8 cellular contexts compared by ENCODE assay signal in genomic region chr4:129641179-129641578, GRCh38.
DNase-seq lines count a peak whose midpoint lies in the region; ATAC-seq and TF ChIP-seq lines count a peak whose summit lies in the region.

No MANE protein-coding gene starts in this region.

- peak overlapping the region; percentile 55; the same call in 1 of the 2 replicates for H3K27ac ChIP-seq in DND-41 (ENCODE audit: low read length)
- no peak overlapping the region for H3K27ac ChIP-seq in SJCRH30

- in situ Hi-C loops in astrocyte of the spinal cord (cut with HindIII; ENCODE audit: low sequenced_read_pairs), result no loop called here

- H3K9ac ChIP-seq in DND-41 (ENCODE audit: low read depth, low read length), result no peak overlapping the region

- H3K4me3 ChIP-seq in DND-41 (ENCODE audit: low read depth in 1 of 2, low read length in 2 of 2), result no peak overlapping the region
- no peak overlapping the region for H3K4me3 ChIP-seq in SJCRH30
- H3K4me3 ChIP-seq in astrocyte of the spinal cord (ENCODE audit: low read depth, low read length), result no peak overlapping the region

- TF ChIP-seq CTCF in DND-41 (IDR thresholded peaks at IDR 0.05; ENCODE audit: borderline replicate concordance, extremely low read depth, low read length, poor library complexity, severe bottlenecking) (peak; percentile 71), astrocyte of the spinal cord (IDR thresholded peaks at IDR 0.05; ENCODE audit: low read depth, low read length) (peak; percentile 82)

- H3K9me3 ChIP-seq in DND-41 (ENCODE audit: insufficient read depth, low read length, severe bottlenecking), result peaks cover 34% of the 10 kb centered on the region
- no peaks in the 10 kb centered on the region for H3K9me3 ChIP-seq in SJCRH30 (replicated peaks)

- H3K4me1 ChIP-seq in DND-41 (ENCODE audit: insufficient read depth, low read length) (no peaks in the 10 kb centered on the region), SJCRH30 (no peaks in the 10 kb centered on the region)

- ATAC-seq in DND-41 (ENCODE audit: insufficient read depth, low read depth), result peak; percentile 37; the same call in 2 of the 3 replicates
- peak; percentile 66 for ATAC-seq in GM19468 (IDR thresholded peaks at IDR 0.05; ENCODE audit: extremely low read depth, unreplicated experiment)
- ATAC-seq in HG03196 (IDR thresholded peaks at IDR 0.05; ENCODE audit: unreplicated experiment), result no peak

- 0 out of 2 replicates have a peak overlapping the region, but pooled peaks have one; percentile 27 for H2AFZ ChIP-seq in DND-41 (ENCODE audit: low read depth, low read length)

- H3K36me3 ChIP-seq in DND-41 (ENCODE audit: insufficient read depth, low read length) (no peaks in the 10 kb centered on the region), SJCRH30 (no peaks in the 10 kb centered on the region)

- no peak overlapping the region for H3K4me2 ChIP-seq in DND-41 (ENCODE audit: insufficient read depth, low read length)

- no peaks in the 10 kb centered on the region for H4K20me1 ChIP-seq in DND-41 (ENCODE audit: insufficient read depth, low read length)

- no peaks in the 10 kb centered on the region for H3K79me2 ChIP-seq in DND-41 (ENCODE audit: insufficient read depth, low read length)

- no peaks in the 10 kb centered on the region for H3K27me3 ChIP-seq in DND-41 (ENCODE audit: insufficient read depth, low read length, poor library complexity)
- H3K27me3 ChIP-seq in SJCRH30, result no peaks in the 10 kb centered on the region

- DNase-seq in DND-41 (peak; percentile 57), HK-2 (ENCODE audit: unreplicated experiment) (peak; percentile 58), SJCRH30 (peak; percentile 18 to 64), astrocyte of the spinal cord (ENCODE audit: low read depth, low spot score) (peak; percentile 73), islet precursor cell (peak; percentile 65)
- peak; percentile 21 to 35 for DNase-seq in stimulated activated CD4-positive, alpha-beta T cell treated with anti-CD3 and anti-CD28 coated beads, Interleukin-2, amount 100 ng/mL, for 48 hours
